8 cellular contexts compared by ENCODE assay signal in genomic region chr13:21670006-21670882, GRCh38. TPM values are rescaled to one million over a fixed set of nuclear protein-coding genes. Genes with fewer than 3 reads are reported as not detected.
DNase-seq lines count a peak whose midpoint lies in the region; ATAC-seq, FAIRE-seq and TF ChIP-seq lines count a peak whose summit lies in the region.

No MANE protein-coding gene starts in this region.

- H2AFZ ChIP-seq in K562 (ENCODE audit: low read depth, low read length), result peak overlapping the region; percentile 70

- TF ChIP-seq RAD21 in Ishikawa (IDR thresholded peaks at IDR 0.05; ENCODE audit: low read depth) (no peak), K562 (CRISPR knock-in tag; conservative IDR thresholded peaks at IDR 0.05 in 1 of 2, IDR thresholded peaks at IDR 0.05 in 1 of 2) (no peak)

- CTCF ChIA-PET in K562 (lab: Yijun Ruan, JAX; ENCODE audit: low intra/inter-chr PET ratio), result no interaction called here

- TF ChIP-seq POLR2A in K562 (conservative IDR thresholded peaks at IDR 0.05), result no peak

- peak in 1 of 3 experiments; percentile 24; a peak in 3 of 6 replicates for TF ChIP-seq CTCF in K562 (IDR thresholded peaks at IDR 0.05 in 2 of 3, conservative IDR thresholded peaks at IDR 0.05 in 1 of 3; ENCODE audit: insufficient read depth in 2 of 3, low read depth in 1 of 3, low read length in 3 of 3)

- POLR2A ChIA-PET in K562 (lab: Yijun Ruan, JAX), result interaction anchor here (1.4 kb wide), 1 partner anchor 8 kb away, joined by 4 read pairs; no protein-coding TSS in a partner anchor

- BruUV-seq in K562 (replicated peaks; lab: Mats Ljungman, UMichigan), result no TSS peak

- H3K9me3 ChIP-seq in K562 (replicated peaks; ENCODE audit: control insufficient read depth, insufficient read depth, low read depth, low read length) (no peaks in the 10 kb centered on the region), iPS-20b (ENCODE audit: insufficient read depth, low read depth, low read length) (no peaks in the 10 kb centered on the region; the same call in 1 of the 2 replicates)

- H3K4me3 ChIP-seq in K562 (peak overlapping the region; percentile 36), iPS-20b (ENCODE audit: low read length) (peak overlapping the region; percentile 90), skin epidermis (peak overlapping the region; percentile 29 to 51 (median 41))

- peak; percentile 14 for DNase-seq in DMS79 (lab: John Stamatoyannopoulos, UW)
- DNase-seq in T-helper 1 cell, result peak; percentile 19 to 52 (median 44)
- DNase-seq in K562 (ENCODE audit: extremely low read depth in 1 of 4, low spot score in 3 of 4), result peak; percentile 51 to 65 (median 58)

- under 1% methylated on average over 35 of the region's 70 CpGs for WGBS in K562 (ENCODE audit: insufficient coverage, low coverage, missing lambda C conversion rate)

- no peaks in the 10 kb centered on the region for H3K79me2 ChIP-seq in K562 (ENCODE audit: control insufficient read depth, insufficient read depth, low read length)

- peaks cover 2 to 39% of the 10 kb centered on the region in 2 experiments; a peak in 3 of 5 replicates for H3K4me1 ChIP-seq in K562 (replicated peaks in 1 of 2; ENCODE audit: control insufficient read depth in 2 of 2, insufficient read depth in 2 of 2, low read length in 2 of 2)
- peaks cover 18% of the 10 kb centered on the region; the same call in 1 of the 2 replicates for H3K4me1 ChIP-seq in iPS-20b (ENCODE audit: insufficient read depth, low read length)

- no peak overlapping the region for H3K9ac ChIP-seq in K562 (ENCODE audit: insufficient read depth in 1 of 2, low read depth in 2 of 2, low read length in 2 of 2)
- H3K9ac ChIP-seq in iPS-20b (ENCODE audit: low read depth, low read length), result peak overlapping the region; percentile 70; the same call in 1 of the 2 replicates

- in situ Hi-C loops in K562 (cut with MboI), result no loop called here

- no peaks in the 10 kb centered on the region for H4K20me1 ChIP-seq in K562 (replicated peaks; ENCODE audit: control insufficient read depth, insufficient read depth, low read length)

- TF ChIP-seq EP300 in Ishikawa (IDR thresholded peaks at IDR 0.05; ENCODE audit: borderline replicate concordance) (no peak), K562 (IDR thresholded peaks at IDR 0.05; ENCODE audit: low read length) (no peak)

- H3K27me3 ChIP-seq in K562 (ENCODE audit: control insufficient read depth in 2 of 2, insufficient read depth in 2 of 2, low read length in 2 of 2) (peaks cover 29 to 40% of the 10 kb centered on the region in 2 experiments; a peak in 4 of 5 replicates), iPS-20b (ENCODE audit: insufficient read depth, low read length) (peaks cover 86% of the 10 kb centered on the region)

- no peaks in the 10 kb centered on the region for H3K9me1 ChIP-seq in K562 (ENCODE audit: control insufficient read depth, insufficient read depth, low read length)

- peak overlapping the region; percentile 76 for H3K4me2 ChIP-seq in K562 (ENCODE audit: insufficient read depth, low read length)

- H3K27ac ChIP-seq in K562 (ENCODE audit: extremely low read depth, low read depth, low read length), result no peak overlapping the region
- no peak overlapping the region for H3K27ac ChIP-seq in iPS-20b (ENCODE audit: low read length)
- peak overlapping the region in 4 of 21 experiments; percentile 4 to 50 (median 16) for H3K27ac ChIP-seq in skin epidermis

- ATAC-seq in GM21528 (IDR thresholded peaks at IDR 0.05; ENCODE audit: low FRiP score, unreplicated experiment), result peak; percentile 47
- peak; percentile 78 for ATAC-seq in K562
- no peak for ATAC-seq in GM18861 (IDR thresholded peaks at IDR 0.05; ENCODE audit: unreplicated experiment)

- intact Hi-C loops in K562 (cut with micrococcal nuclease), result no loop called here

- H3K36me3 ChIP-seq in K562 (ENCODE audit: control insufficient read depth, insufficient read depth, low read length), result no peaks in the 10 kb centered on the region
- no peaks in the 10 kb centered on the region for H3K36me3 ChIP-seq in iPS-20b (ENCODE audit: insufficient read depth, low read depth, low read length)

- FAIRE-seq in K562 (lab: Jason Lieb, UNC), result no peak

TF ChIP-seq in Ishikawa, 13 proteins besides CTCF, POLR2A, EP300 and RAD21:
- TF ChIP-seq MAX (IDR thresholded peaks at IDR 0.05) (peak; percentile 82), TAF1 (IDR thresholded peaks at IDR 0.05; ENCODE audit: low read depth) (no peak), NFIC (IDR thresholded peaks at IDR 0.05) (no peak), YY1 (IDR thresholded peaks at IDR 0.05; ENCODE audit: low read depth) (no peak; the same call in 1 of the 2 replicates), EGR1 (IDR thresholded peaks at IDR 0.05) (no peak), USF1 (IDR thresholded peaks at IDR 0.05) (no peak), FOXM1 (IDR thresholded peaks at IDR 0.05; ENCODE audit: borderline replicate concordance, low read depth) (no peak), CEBPB (IDR thresholded peaks at IDR 0.05) (no peak)

TF ChIP-seq in K562, 482 proteins besides CTCF, POLR2A, EP300 and RAD21 (continues in another document):
- no peak for TF ChIP-seq ZNF174 (CRISPR knock-in tag; IDR thresholded peaks at IDR 0.05)
- no peak for TF ChIP-seq SPI1 (IDR thresholded peaks at IDR 0.05; ENCODE audit: borderline replicate concordance, low read depth, low read length)
- no peak for TF ChIP-seq PRDM10 (IDR thresholded peaks at IDR 0.05; ENCODE audit: partially characterized antibody)
- no peak for TF ChIP-seq POU5F1 (IDR thresholded peaks at IDR 0.05; ENCODE audit: borderline replicate concordance, low read depth, low read length, partially characterized antibody)
- TF ChIP-seq SIN3B (IDR thresholded peaks at IDR 0.05; ENCODE audit: low read depth), result no peak
- TF ChIP-seq DLX4 (CRISPR knock-in tag; IDR thresholded peaks at IDR 0.05), result no peak
- TF ChIP-seq KAT2B (IDR thresholded peaks at IDR 0.05; ENCODE audit: low read depth, low read length), result no peak
- TF ChIP-seq TEAD4 (IDR thresholded peaks at IDR 0.05; ENCODE audit: low read length), result no peak
- TF ChIP-seq TEAD4 (CRISPR knock-in tag; IDR thresholded peaks at IDR 0.05; ENCODE audit: borderline replicate concordance), result no peak
- TF ChIP-seq HLTF (IDR thresholded peaks at IDR 0.05), result no peak
- no peak for TF ChIP-seq NFIX (CRISPR knock-in tag; IDR thresholded peaks at IDR 0.05; ENCODE audit: low read depth)

RNA-seq across cellular contexts. Expression of gene FGF9, which starts 0.6 kb away (rescaled TPM):
- not detected in 2 replicates for total RNA-seq in K562 (2011; cell fraction: chromatin; rRNA removed; ENCODE audit: low replicate concordance)
- not detected in 2 replicates for total RNA-seq in K562 (2011; cell fraction: nucleolus; rRNA removed)
- not detected in 2 replicates for total RNA-seq in K562 (2011; cell fraction: nucleoplasm; rRNA removed)
- not detected in 2 replicates for total RNA-seq in K562 (2014; rRNA removed)
- not detected in 2 replicates for total RNA-seq in K562 (2014; rRNA removed; fragmentation: Illumina TruSeq; extraction: Trizol)
- total RNA-seq in K562 (2015; rRNA removed; fragmentation: Illumina TruSeq; extraction: Trizol), result not detected in 2 replicates
- total RNA-seq in K562 (2021), result not detected in 2 replicates
- not detected in 2 replicates for polyA plus RNA-seq in K562 (2011; rRNA removed)
- polyA plus RNA-seq in K562 (2011; cell fraction: cytosol; rRNA removed), result not detected in 2 replicates
- not detected in 2 replicates for polyA plus RNA-seq in K562 (2011; cell fraction: nucleus; rRNA removed)
- polyA plus RNA-seq in K562 (2012), result not detected in 2 replicates
- polyA plus RNA-seq in K562 (2014; fragmentation: Illumina TruSeq; extraction: Trizol), result not detected in 2 replicates
- polyA plus RNA-seq in K562 (2014; fragmentation: Nextera tagmentation; extraction: Ambion mirVana), result not detected
- polyA plus RNA-seq in K562 (2014; rRNA removed), result not detected in 2 replicates
- polyA minus RNA-seq in K562 (2011; rRNA and poly(A)+ RNA removed), result not detected in 2 replicates
- not detected in 2 replicates for polyA minus RNA-seq in K562 (2011; cell fraction: cytosol; rRNA and poly(A)+ RNA removed)
- not detected in 2 replicates for polyA minus RNA-seq in K562 (2011; cell fraction: nucleus; rRNA and poly(A)+ RNA removed)

Comparison
In these comparisons a context has a peak if more than half of its experiments do, and no peak if none do; other contexts are left out.
1. H3K4me3 ChIP-seq: peak in every context shown above with its lines; median percentile 90 in iPS-20b; 41 in skin epidermis; 36 in K562.